Comparison of ENCODE assay signal across 29 cellular contexts in the genomic region with DNA sequence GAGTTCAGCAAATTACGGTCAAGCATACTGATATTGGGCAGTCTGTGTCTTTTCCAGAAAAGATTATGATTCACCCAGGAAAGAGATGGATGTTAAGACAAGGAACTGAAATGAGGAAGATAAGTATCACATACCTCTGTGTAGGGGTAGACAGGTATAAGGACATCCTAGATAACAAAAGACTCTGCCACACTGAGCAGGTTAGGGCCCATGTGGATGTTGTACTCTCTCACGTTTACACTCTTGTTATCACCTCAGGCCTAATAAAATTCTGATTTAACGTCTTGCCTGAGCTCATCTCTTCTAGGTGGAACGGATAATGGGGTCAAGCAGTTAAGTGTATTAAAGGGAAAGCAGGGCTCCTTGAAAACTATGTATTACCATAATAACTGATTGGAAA.
"Had no signal": no experiment of that assay in that cellular context is flagged by ENCODE, and none has a peak within 500 bp of the region (broad histone marks: within the 10 kb centered on the region; RNA-seq: fewer than 3 reads in every experiment).

No MANE protein-coding gene starts in this region.

- H3K36me3 ChIP-seq: esophagus muscularis mucosa, gastroesophageal sphincter, heart right ventricle, left lung, neutrophil, suprapubic skin, transverse colon, vagina had no signal

- H3K4me2 ChIP-seq: smooth muscle cell had no signal

- H3K27ac ChIP-seq: esophagus muscularis mucosa, foreskin keratinocyte, gastroesophageal sphincter, heart right ventricle, left lung, neutrophil, parathyroid adenoma, suprapubic skin, transverse colon, vagina had no signal

- H3K27me3 ChIP-seq: esophagus muscularis mucosa, foreskin keratinocyte, gastroesophageal sphincter, heart right ventricle, left lung, neutrophil, suprapubic skin, transverse colon, vagina had no signal

- H3K4me3 ChIP-seq: esophagus muscularis mucosa, gastroesophageal sphincter, heart right ventricle, left lung, mucosa of descending colon, smooth muscle cell, suprapubic skin, transverse colon, vagina had no signal

- FAIRE-seq: endothelial cell of umbilical vein, islet of Langerhans had no signal

- ATAC-seq: foreskin keratinocyte; gastroesophageal sphincter; heart right ventricle; left cardiac atrium; left lung; mucosa of descending colon; natural killer cell treated with Interleukin-12 subunit alpha and Interleukin-12 subunit beta and Interleukin-15 and Interleukin-18, amount 100 ng/mL, for 72 hours; sciatic nerve; stimulated activated naive CD8-positive, alpha-beta T cell treated with anti-CD3 and anti-CD28 coated beads, Interleukin-15, amount 100 ng/mL, for 72 hours had no signal

- H3K9ac ChIP-seq: parathyroid adenoma had no signal

- H3K4me1 ChIP-seq: esophagus muscularis mucosa, foreskin keratinocyte, gastroesophageal sphincter, heart right ventricle, left lung, parathyroid adenoma, suprapubic skin, transverse colon, vagina had no signal

- H3K79me2 ChIP-seq: parathyroid adenoma had no signal

- DNase-seq: dermis blood vessel endothelial cell; effector memory CD4-positive, alpha-beta T cell; foreskin keratinocyte; glutamatergic neuron; heart right ventricle; hippocampal formation; left cardiac atrium; left lung; mesenchymal stem cell; mucosa of descending colon; naive B cell; stimulated activated CD4-positive, alpha-beta T cell treated with anti-CD3 and anti-CD28 coated beads, Interleukin-12 subunit alpha, Interleukin-12 subunit beta, amount 100 ng/mL, for 4 hours; stimulated activated CD4-positive, alpha-beta T cell treated with anti-CD3 and anti-CD28 coated beads, Interleukin-1b, Interleukin-23, amount 100 ng/mL, for 48 hours; stimulated activated CD4-positive, alpha-beta T cell treated with anti-CD3 and anti-CD28 coated beads, Interleukin-4, amount 100 ng/mL, for 1 hour; stimulated activated CD8-positive, alpha-beta memory T cell treated with anti-CD3 and anti-CD28 coated beads, Interleukin-4, amount 100 ng/mL, for 48 hours; stimulated activated naive CD4-positive, alpha-beta T cell; stimulated activated naive CD8-positive, alpha-beta T cell treated with anti-CD3 and anti-CD28 coated beads, Interleukin-15, amount 100 ng/mL, for 72 hours; transverse colon had no signal

- H2AFZ ChIP-seq: parathyroid adenoma had no signal

- H3K9me3 ChIP-seq: esophagus muscularis mucosa, gastroesophageal sphincter, left lung, neutrophil, suprapubic skin, transverse colon, vagina had no signal
